Comparison of ENCODE assay signal across 10 cellular contexts in the genomic region with DNA sequence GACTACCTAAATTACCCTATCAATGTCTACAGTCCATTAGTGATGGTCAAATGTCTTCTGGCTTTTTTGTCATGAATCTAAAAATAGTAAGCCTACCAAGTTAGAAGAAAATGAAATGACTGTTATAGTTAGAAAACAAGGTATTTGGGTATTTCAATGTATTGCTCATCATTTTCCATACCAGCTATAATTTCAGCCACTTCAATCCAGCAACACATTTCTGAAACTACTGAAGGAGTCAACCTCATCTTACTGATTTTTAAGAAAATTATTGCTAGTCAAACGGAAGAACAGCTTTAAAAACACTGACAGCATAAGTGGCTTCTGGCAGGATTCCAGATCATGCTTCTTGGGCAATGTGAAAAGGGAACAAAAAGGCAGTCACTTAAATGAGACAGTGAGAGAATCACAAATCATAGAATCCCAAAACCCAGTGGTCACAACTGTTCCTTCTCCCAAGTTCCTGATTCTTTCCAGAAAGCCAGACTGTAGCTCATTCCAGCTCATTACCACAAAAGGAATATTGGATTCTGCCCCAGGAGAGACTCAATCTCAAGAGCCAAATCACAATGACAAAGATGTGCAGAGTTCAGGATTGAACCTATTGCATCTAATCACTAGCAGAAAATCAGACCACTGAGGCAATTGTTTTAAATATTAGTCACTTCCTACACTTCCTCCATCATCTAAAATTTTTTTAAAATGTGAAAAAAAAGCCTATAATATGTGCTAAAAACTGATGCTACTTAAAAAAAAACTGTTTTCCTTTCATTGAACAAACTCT.
DNase-seq lines count a peak whose midpoint lies in the region; ATAC-seq lines count a peak whose summit lies in the region.
"Had no signal": no experiment of that assay in that cellular context is flagged by ENCODE, and none has a peak within 500 bp of the region (broad histone marks: within the 10 kb centered on the region; RNA-seq: fewer than 3 reads in every experiment).

No MANE protein-coding gene starts in this region.

- H3K9me2 ChIP-seq in Karpas-422 (replicated peaks; ENCODE audit: insufficient read depth, low read length): no peaks in the 10 kb centered on the region

- no peaks in the 10 kb centered on the region for H3K27me3 ChIP-seq in Karpas-422 (ENCODE audit: low read length)
- H3K27me3 ChIP-seq: neutrophil had no signal

- H3K9me3 Mint-ChIP-seq in effector memory CD8-positive, alpha-beta T cell: no peaks in the 10 kb centered on the region

- peak; percentile 57 for DNase-seq in activated T-cell treated with anti-CD3 and anti-CD28 coated beads for 24 hours (ENCODE audit: low read depth)
- DNase-seq in activated T-cell treated with anti-CD3 and anti-CD28 coated beads, Interleukin-2, amount 50 U/mL, for 1 hour: no peak
- DNase-seq in activated CD4-positive, alpha-beta T cell treated with anti-CD3 and anti-CD28 coated beads, Interleukin-2, amount 50 U/mL, for 4 hours: peak; percentile 10 to 32
- DNase-seq in kidney tubule cell (ENCODE audit: low spot score): peak; percentile 17
- no peak for DNase-seq in NCI-H774 (lab: John Stamatoyannopoulos, UW)
- no peak for DNase-seq in effector memory CD8-positive, alpha-beta T cell
- DNase-seq in Karpas-422: no peak

- H3K27ac ChIP-seq in Karpas-422 (ENCODE audit: low read length): no peak overlapping the region
- H3K27ac ChIP-seq: neutrophil, VCaP had no signal

- H3K27me3 Mint-ChIP-seq in effector memory CD8-positive, alpha-beta T cell: no peaks in the 10 kb centered on the region

- H3K4me3 ChIP-seq in Karpas-422 (ENCODE audit: low read length): no peak overlapping the region

- H3K36me3 Mint-ChIP-seq in effector memory CD8-positive, alpha-beta T cell (ENCODE audit: insufficient read depth): no peaks in the 10 kb centered on the region

- no peak overlapping the region for H2AFZ ChIP-seq in Karpas-422 (ENCODE audit: low read length)

- ATAC-seq in HG03280 (IDR thresholded peaks at IDR 0.05; ENCODE audit: unreplicated experiment): peak; percentile 55
- ATAC-seq in effector memory CD8-positive, alpha-beta T cell (replicated peaks): no peak

- no peak overlapping the region for H3K4me2 ChIP-seq in Karpas-422 (ENCODE audit: low read depth, low read length, poor library complexity, severe bottlenecking)

- H3K4me1 Mint-ChIP-seq in effector memory CD8-positive, alpha-beta T cell (ENCODE audit: low read depth in 2 of 2): peaks cover 12 to 22% of the 10 kb centered on the region in 2 donors

- peak overlapping the region in 1 of 2 donors; percentile 47 for H3K27ac Mint-ChIP-seq in effector memory CD8-positive, alpha-beta T cell

- H3K9ac ChIP-seq in Karpas-422 (ENCODE audit: low read length): no peak overlapping the region

- peaks cover 17% of the 10 kb centered on the region; the same call in 1 of the 2 replicates for H3K9me3 ChIP-seq in Karpas-422 (ENCODE audit: low read length)
- H3K9me3 ChIP-seq: neutrophil had no signal

- no peaks in the 10 kb centered on the region for H3K79me2 ChIP-seq in Karpas-422 (ENCODE audit: low read length)

- no peaks in the 10 kb centered on the region for H4K20me1 ChIP-seq in Karpas-422 (ENCODE audit: insufficient read depth, low read depth, low read length)

- H3K4me1 ChIP-seq in Karpas-422 (ENCODE audit: low read length): no peaks in the 10 kb centered on the region

- no peak overlapping the region for H3K4me3 Mint-ChIP-seq in effector memory CD8-positive, alpha-beta T cell

- no peaks in the 10 kb centered on the region for H3K36me3 ChIP-seq in Karpas-422 (ENCODE audit: insufficient read depth, low read length)
- H3K36me3 ChIP-seq: neutrophil had no signal

Comparison
In these comparisons a context has a peak if more than half of its experiments do, and no peak if none do; other contexts are left out.
1. DNase-seq: peak in activated T-cell treated with anti-CD3 and anti-CD28 coated beads for 24 hours (single experiment), activated CD4-positive, alpha-beta T cell treated with anti-CD3 and anti-CD28 coated beads, Interleukin-2, amount 50 U/mL, for 4 hours (2 of 2) and kidney tubule cell (single experiment); none in activated T-cell treated with anti-CD3 and anti-CD28 coated beads, Interleukin-2, amount 50 U/mL, for 1 hour (single experiment), NCI-H774 (single experiment), effector memory CD8-positive, alpha-beta T cell (0 of 3) and Karpas-422 (single experiment).